ENCODE assay signal across 8 cellular contexts in the genomic region with DNA sequence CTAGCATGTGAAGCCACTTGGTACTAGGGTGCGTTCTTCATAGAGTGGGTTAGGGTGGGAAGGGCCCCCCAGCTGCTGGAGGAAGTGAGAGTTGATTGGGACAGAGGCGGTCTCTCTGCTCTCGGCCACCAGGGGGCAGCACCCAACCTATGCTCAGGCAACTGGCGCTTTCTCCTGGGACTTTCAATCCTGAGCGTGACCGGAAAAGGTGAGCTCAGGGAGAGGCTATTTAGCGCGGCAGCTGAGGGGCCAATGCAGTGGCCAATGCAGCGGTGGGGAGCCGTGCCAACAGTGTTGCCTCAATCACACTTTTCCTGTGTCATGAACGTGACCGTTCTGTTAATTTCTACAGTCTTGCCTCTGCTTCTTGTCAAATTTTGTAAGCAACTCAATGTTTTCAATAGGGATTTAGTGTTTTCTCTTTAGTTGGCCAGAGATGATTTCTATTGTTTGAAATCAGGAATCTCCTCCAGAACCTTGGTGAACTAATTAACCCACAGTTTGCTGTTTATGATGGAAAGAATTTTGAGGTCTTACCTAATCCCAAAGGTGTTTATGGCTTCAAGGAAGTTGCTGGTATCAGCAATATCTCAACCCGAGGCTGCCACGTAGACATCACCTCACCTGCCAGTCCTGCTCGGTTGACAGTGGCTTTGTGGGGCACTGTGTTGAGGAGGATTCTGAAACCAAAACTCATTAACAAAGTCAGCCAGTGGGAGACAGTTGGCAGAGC.
DNase-seq lines count a peak whose midpoint lies in the region; ATAC-seq, FAIRE-seq and TF ChIP-seq lines count a peak whose summit lies in the region.

No MANE protein-coding gene starts in this region.

- no peaks in the 10 kb centered on the region for H3K9me3 ChIP-seq in gastroesophageal sphincter
- H3K9me3 ChIP-seq in thoracic aorta, result no peaks in the 10 kb centered on the region

- DNase-seq in AG20443 (ENCODE audit: low spot score), result peak; percentile 87
- peak; percentile 81 for DNase-seq in RCC 7860 (ENCODE audit: low spot score)
- peak; percentile 12 for DNase-seq in activated gamma-delta T cell (lab: John Stamatoyannopoulos, UW)
- DNase-seq in omental fat pad (ENCODE audit: low spot score), result peak; percentile 53
- peak; percentile 47 for DNase-seq in thoracic aorta (ENCODE audit: low spot score)

- 23 to 100% methylated on average over 2 to 12 of the region's 15 CpGs for WGBS in gastroesophageal sphincter (ENCODE audit: low coverage in 1 of 2), 2 donors

- FAIRE-seq in RCC 7860 (lab: Jason Lieb, UNC), result peak; percentile 57

- H3K4me3 ChIP-seq in gastroesophageal sphincter, result no peak overlapping the region
- peak overlapping the region; percentile 51 for H3K4me3 ChIP-seq in thoracic aorta

- H3K27ac ChIP-seq in gastroesophageal sphincter (no peak overlapping the region), thoracic aorta (peak overlapping the region in 1 of 2 donors; percentile 74)

- H3K4me1 ChIP-seq in gastroesophageal sphincter (peaks cover 0 to 12% (median 4%) of the 10 kb centered on the region in 3 donors), thoracic aorta (ENCODE audit: control insufficient read depth in 1 of 2, low read depth in 2 of 2) (peaks cover 13 to 23% of the 10 kb centered on the region in 2 donors)

- ATAC-seq in GM19035 (IDR thresholded peaks at IDR 0.05; ENCODE audit: unreplicated experiment), result peak; percentile 85
- ATAC-seq in HG03442 (IDR thresholded peaks at IDR 0.05; ENCODE audit: unreplicated experiment), result peak; percentile 73
- ATAC-seq in gastroesophageal sphincter, result peak; percentile 75
- ATAC-seq in omental fat pad (ENCODE audit: low FRiP score), result peak; percentile 71
- ATAC-seq in thoracic aorta (ENCODE audit: insufficient number of reproducible peaks, low FRiP score, low read depth), result peak; percentile 73

- H3K36me3 ChIP-seq in gastroesophageal sphincter (no peaks in the 10 kb centered on the region), thoracic aorta (no peaks in the 10 kb centered on the region)

- TF ChIP-seq CTCF in gastroesophageal sphincter (IDR thresholded peaks at IDR 0.05), result peak; percentile 61 to 82 (median 70)
- peak in 1 of 3 donors; percentile 50 for TF ChIP-seq CTCF in omental fat pad (IDR thresholded peaks at IDR 0.05)
- TF ChIP-seq CTCF in thoracic aorta (IDR thresholded peaks at IDR 0.05), result peak; percentile 90

- no peak for TF ChIP-seq EP300 in gastroesophageal sphincter (IDR thresholded peaks at IDR 0.05)

- no peak for TF ChIP-seq POLR2A in gastroesophageal sphincter (IDR thresholded peaks at IDR 0.05)

- H3K27me3 ChIP-seq in gastroesophageal sphincter (peaks cover 63% of the 10 kb centered on the region), thoracic aorta (replicated peaks; ENCODE audit: insufficient read depth) (no peaks in the 10 kb centered on the region)

Comparison
In these comparisons a context has a peak if more than half of its experiments do, and no peak if none do; other contexts are left out.
1. DNase-seq: peak in every context shown above with its lines; median percentile 87 in AG20443; 81 in RCC 7860; 53 in omental fat pad; 47 in thoracic aorta; 12 in activated gamma-delta T cell.